Comparison of ENCODE assay signal across 1 cellular context in genomic region chr15:89356634-89357298, GRCh38.
TF ChIP-seq lines count a peak whose summit lies in the region.

No MANE protein-coding gene starts in this region.

TF ChIP-seq in GM23338, 12 proteins besides CTCF, POLR2A, EP300 and RAD21 (continued from another document):
- no peak for TF ChIP-seq ZNF462 (CRISPR knock-in tag; IDR thresholded peaks at IDR 0.05)
- no peak for TF ChIP-seq EZH2 (IDR thresholded peaks at IDR 0.05; ENCODE audit: low read depth, unreplicated experiment)
